31 cellular contexts compared by ENCODE assay signal in genomic region chr20:37261714-37262113, GRCh38. TPM values are rescaled to one million over a fixed set of nuclear protein-coding genes. Genes with fewer than 3 reads are reported as not detected.
"Had no signal": no experiment of that assay in that cellular context is flagged by ENCODE, and none has a peak within 500 bp of the region (broad histone marks: within the 10 kb centered on the region; RNA-seq: fewer than 3 reads in every experiment).

Gene GHRH (minus strand): TSS chr20:37261814. CDS start chr20:37256889, 4,925 bp downstream.

- H3K27ac Mint-ChIP-seq: activated CD4-positive, alpha-beta memory T cell treated with anti-CD3 and anti-CD28 coated beads, Interleukin-2, amount 10 ng/mL, durations not matched to agents 7 days and 5 days; activated naive CD4-positive, alpha-beta T cell treated with anti-CD3 and anti-CD28 coated beads for 36 hours; activated naive CD8-positive, alpha-beta T cell; activated T-helper 17 cell treated with anti-CD3 and anti-CD28 coated beads, Interleukin-2, amount 50 U/mL, for 72 hours had no signal

- ATAC-seq: activated T-helper 17 cell treated with anti-CD3 and anti-CD28 coated beads, Interleukin-2, amount 50 U/mL, for 72 hours; K562 had no signal

- H3K27me3 ChIP-seq: Peyer's patch had no signal

- H3K4me3 Mint-ChIP-seq: activated CD4-positive, alpha-beta memory T cell treated with anti-CD3 and anti-CD28 coated beads, Interleukin-2, amount 10 ng/mL, durations not matched to agents 7 days and 5 days; activated naive CD4-positive, alpha-beta T cell treated with anti-CD3 and anti-CD28 coated beads for 36 hours; activated naive CD8-positive, alpha-beta T cell; activated T-helper 17 cell treated with anti-CD3 and anti-CD28 coated beads, Interleukin-2, amount 50 U/mL, for 72 hours had no signal

- DNase-seq: activated CD4-positive, alpha-beta memory T cell treated with anti-CD3 and anti-CD28 coated beads, Interleukin-2, amount 10 ng/mL, durations not matched to agents 7 days and 5 days; activated CD4-positive, alpha-beta T cell treated with anti-CD3 and anti-CD28 coated beads, Interleukin-2, amount 50 U/mL, for 1 hour; activated CD4-positive, CD25-positive, alpha-beta regulatory T cell; activated gamma-delta T cell; activated naive CD4-positive, alpha-beta T cell treated with anti-CD3 and anti-CD28 coated beads for 36 hours; activated T-cell treated with anti-CD3 and anti-CD28 coated beads for 4 hours; activated T-cell treated with anti-CD3 and anti-CD28 coated beads, Interleukin-2, amount 50 U/mL, for 48 hours; amygdala; brain microvascular endothelial cell; cerebellar nuclear complex; Karpas-422; MM.1S; NCI-H1105 treated with DMSO at 0.1 percent for 48 hours; NCI-H1694 treated with DMSO at 0.1 percent for 48 hours; NCI-H2029 treated with DMSO at 0.1 percent for 48 hours; NCI-H82; Peyer's patch; Right ventricle myocardium superior; SJCRH30; SK-N-SH; T-helper 1 cell had no signal

- H3K4me1 ChIP-seq: Peyer's patch had no signal

- H3K9me3 Mint-ChIP-seq: activated CD4-positive, alpha-beta memory T cell treated with anti-CD3 and anti-CD28 coated beads, Interleukin-2, amount 10 ng/mL, durations not matched to agents 7 days and 5 days; activated naive CD4-positive, alpha-beta T cell treated with anti-CD3 and anti-CD28 coated beads for 36 hours; activated T-helper 17 cell treated with anti-CD3 and anti-CD28 coated beads, Interleukin-2, amount 50 U/mL, for 72 hours had no signal

- H3K36me3 Mint-ChIP-seq: activated naive CD8-positive, alpha-beta T cell had no signal

- H3K27ac ChIP-seq: brain microvascular endothelial cell, Peyer's patch, RWPE1, SJCRH30, VCaP had no signal

- H3K4me1 Mint-ChIP-seq: activated T-helper 17 cell treated with anti-CD3 and anti-CD28 coated beads, Interleukin-2, amount 50 U/mL, for 72 hours had no signal

- H3K4me3 ChIP-seq: K562, Peyer's patch, SJCRH30 had no signal

- H3K9me3 ChIP-seq: Peyer's patch, SJCRH30, SK-N-SH had no signal

- H3K36me3 ChIP-seq: brain microvascular endothelial cell, Peyer's patch, SJCRH30 had no signal

RNA-seq across cellular contexts. Expression of gene GHRH, which starts in this region (rescaled TPM):
- total RNA-seq: activated CD4-positive, alpha-beta memory T cell treated with anti-CD3 and anti-CD28 coated beads, Interleukin-2, amount 10 ng/mL, durations not matched to agents 7 days and 5 days; activated CD8-positive, alpha-beta memory T cell treated with anti-CD3 and anti-CD28 coated beads for 36 hours; activated naive CD4-positive, alpha-beta T cell treated with anti-CD3 and anti-CD28 coated beads for 36 hours; activated T-helper 17 cell treated with anti-CD3 and anti-CD28 coated beads, Interleukin-2, amount 50 U/mL, for 72 hours; astrocyte; cardiac septum; K562; NCI-H460; Peyer's patch; SJCRH30; T-helper 2 cell treated with Interferon-gamma antibody and Interleukin-4, amounts not matched to agents 100 ng/mL and 5 ng/mL, for 36 hours had no signal
- polyA plus RNA-seq: K562, SK-N-SH had no signal
